1 cellular context compared by ENCODE assay signal in genomic region chr1:168243636-168244212, GRCh38.
TF ChIP-seq lines count a peak whose summit lies in the region.

No MANE protein-coding gene starts in this region.

TF ChIP-seq in WTC11, 78 proteins besides CTCF, POLR2A, EP300 and RAD21 (continued from another document):
- TF ChIP-seq FOXP4 (CRISPR knock-in tag; IDR thresholded peaks at IDR 0.05): no peak
- no peak for TF ChIP-seq ZNF263 (CRISPR knock-in tag; IDR thresholded peaks at IDR 0.05; ENCODE audit: low read depth)
- TF ChIP-seq ATF1 (CRISPR knock-in tag; IDR thresholded peaks at IDR 0.05): no peak
- no peak for TF ChIP-seq FOXP1 (CRISPR knock-in tag; IDR thresholded peaks at IDR 0.05; ENCODE audit: borderline replicate concordance)
- TF ChIP-seq ZNF281 (CRISPR knock-in tag; IDR thresholded peaks at IDR 0.05): no peak
- no peak for TF ChIP-seq ZMAT4 (CRISPR knock-in tag; IDR thresholded peaks at IDR 0.05)
- TF ChIP-seq ZNF317 (CRISPR knock-in tag; IDR thresholded peaks at IDR 0.05; ENCODE audit: borderline replicate concordance, low read depth): no peak
- TF ChIP-seq PRRX2 (CRISPR knock-in tag; IDR thresholded peaks at IDR 0.05): no peak
- no peak for TF ChIP-seq ZNF671 (CRISPR knock-in tag; IDR thresholded peaks at IDR 0.05)
- no peak for TF ChIP-seq ZNF232 (CRISPR knock-in tag; IDR thresholded peaks at IDR 0.05)
- no peak for TF ChIP-seq MLX (CRISPR knock-in tag; IDR thresholded peaks at IDR 0.05)
